In the genomic region with DNA sequence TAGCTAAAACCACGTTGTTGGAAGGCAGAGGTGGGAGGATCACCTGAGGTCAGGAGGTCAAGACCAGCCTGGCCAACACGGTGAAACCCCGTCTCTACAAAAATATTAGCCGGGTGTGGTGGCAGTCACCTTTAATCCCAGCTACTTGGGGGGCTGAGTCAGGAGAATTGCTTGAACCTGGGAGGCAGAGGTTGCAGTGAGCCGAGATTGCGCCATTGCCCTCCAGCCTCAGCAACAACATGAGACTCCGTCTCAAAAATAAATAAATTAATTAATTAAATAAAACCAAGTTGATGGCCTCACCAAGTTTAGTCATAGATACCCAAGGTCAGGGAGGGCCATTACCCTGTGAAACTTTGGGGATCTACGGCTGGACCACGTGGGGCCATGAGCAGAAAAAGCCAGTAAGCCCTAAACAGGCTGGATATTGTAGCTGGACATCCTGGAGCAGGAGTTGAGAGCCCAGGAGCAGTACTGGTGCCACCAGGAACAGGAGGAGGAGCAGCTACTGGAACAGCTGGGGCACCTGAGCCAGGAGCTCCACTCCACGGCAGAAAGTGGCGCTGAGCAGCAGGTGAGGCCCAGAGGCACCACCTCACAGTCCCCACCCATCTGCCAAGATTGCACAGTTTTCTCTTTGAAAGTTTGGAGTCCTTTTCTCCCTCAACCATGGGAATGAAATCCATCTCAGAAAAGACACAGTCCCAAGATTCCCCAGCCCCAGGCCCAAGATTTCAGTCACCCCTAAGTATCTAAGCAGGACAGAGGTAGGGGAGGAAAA, we compare ENCODE assay signal across 1 cellular context.
TF ChIP-seq lines count a peak whose summit lies in the region.

No MANE protein-coding gene starts in this region.

TF ChIP-seq in IMR-90, 13 proteins besides CTCF, POLR2A, EP300 and RAD21 (continued from another document):
- TF ChIP-seq, protein P1, sequence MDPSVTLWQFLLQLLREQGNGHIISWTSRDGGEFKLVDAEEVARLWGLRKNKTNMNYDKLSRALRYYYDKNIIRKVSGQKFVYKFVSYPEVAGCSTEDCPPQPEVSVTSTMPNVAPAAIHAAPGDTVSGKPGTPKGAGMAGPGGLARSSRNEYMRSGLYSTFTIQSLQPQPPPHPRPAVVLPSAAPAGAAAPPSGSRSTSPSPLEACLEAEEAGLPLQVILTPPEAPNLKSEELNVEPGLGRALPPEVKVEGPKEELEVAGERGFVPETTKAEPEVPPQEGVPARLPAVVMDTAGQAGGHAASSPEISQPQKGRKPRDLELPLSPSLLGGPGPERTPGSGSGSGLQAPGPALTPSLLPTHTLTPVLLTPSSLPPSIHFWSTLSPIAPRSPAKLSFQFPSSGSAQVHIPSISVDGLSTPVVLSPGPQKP (IDR thresholded peaks at IDR 0.05; ENCODE audit: borderline replicate concordance, low read depth, low read length) = no peak
- TF ChIP-seq CEBPB (IDR thresholded peaks at IDR 0.05; ENCODE audit: low read depth, low read length) = peak; percentile 76
- TF ChIP-seq FOS (IDR thresholded peaks at IDR 0.05; ENCODE audit: low read depth, low read length) = no peak
- no peak for TF ChIP-seq MXI1 (IDR thresholded peaks at IDR 0.05; ENCODE audit: borderline replicate concordance, low read depth, low read length)
- TF ChIP-seq RFX5 (IDR thresholded peaks at IDR 0.05; ENCODE audit: low read depth, low read length) = no peak
TF ChIP-seq in IMR-90: peak in this region for 1.
